Comparison of ENCODE assay signal across 17 cellular contexts in genomic region chr3:26376131-26376530, GRCh38.
DNase-seq lines count a peak whose midpoint lies in the region; TF ChIP-seq lines count a peak whose summit lies in the region.
"Had no signal": no experiment of that assay in that cellular context is flagged by ENCODE, and none has a peak within 500 bp of the region (broad histone marks: within the 10 kb centered on the region; RNA-seq: fewer than 3 reads in every experiment).

No MANE protein-coding gene starts in this region.

- no peak for DNase-seq in neural crest cell (ENCODE audit: low read depth, low spot score)
- DNase-seq in SKM-1 treated with dmso at 0.1 percent for 144 hours (lab: John Stamatoyannopoulos, UW; ENCODE audit: unreplicated experiment) = no peak
- DNase-seq in stimulated activated CD4-positive, alpha-beta T cell treated with anti-CD3 and anti-CD28 coated beads, Interleukin-4, amount 100 ng/mL, for 4 hours = no peak
- no peak for DNase-seq in lower leg skin (ENCODE audit: low spot score in 2 of 2)
- DNase-seq in NCI-H526 (lab: John Stamatoyannopoulos, UW) = no peak
- DNase-seq: CD8-positive, alpha-beta T cell; COR-L47; DMS153; DMS79 treated with DMSO at 0.1 percent for 48 hours; EL; GDM1; GM23248; H7 had no signal

- no peaks in the 10 kb centered on the region for H3K27me3 Mint-ChIP-seq in neural crest cell (ENCODE audit: low read depth)

- H3K4me1 ChIP-seq in HUES48 (ENCODE audit: control insufficient read depth, insufficient read depth, low read length) (peaks cover 21% of the 10 kb centered on the region), ectodermal cell (ENCODE audit: control insufficient read depth, insufficient read depth, low read length) (peaks cover 3% of the 10 kb centered on the region)

- H3K9me3 ChIP-seq in HUES48 (ENCODE audit: control insufficient read depth, insufficient read depth, low read length) (no peaks in the 10 kb centered on the region), ectodermal cell (ENCODE audit: control insufficient read depth, low read length) (no peaks in the 10 kb centered on the region)

- peaks cover 6% of the 10 kb centered on the region for H3K9me3 Mint-ChIP-seq in neural crest cell
- H3K9me3 Mint-ChIP-seq: CD8-positive, alpha-beta T cell had no signal

- H3K27ac Mint-ChIP-seq in neural crest cell (ENCODE audit: unreplicated experiment) = peak overlapping the region; percentile 46
- H3K27ac Mint-ChIP-seq: CD14-positive monocyte; CD8-positive, alpha-beta T cell had no signal

- TF ChIP-seq CTCF in neural crest cell (conservative IDR thresholded peaks at IDR 0.05) = no peak
- TF ChIP-seq CTCF in lower leg skin (IDR thresholded peaks at IDR 0.05) = no peak

- no peaks in the 10 kb centered on the region for H3K36me3 ChIP-seq in HUES48 (ENCODE audit: control insufficient read depth, insufficient read depth, low read length)
- no peaks in the 10 kb centered on the region for H3K36me3 ChIP-seq in ectodermal cell (ENCODE audit: control insufficient read depth, insufficient read depth, low read length)

- H3K27ac ChIP-seq in HUES48 (ENCODE audit: low read depth, low read length) = peak overlapping the region; percentile 2
- peak overlapping the region; percentile 38 for H3K27ac ChIP-seq in ectodermal cell (ENCODE audit: insufficient read depth, low read depth, low read length, poor library complexity, severe bottlenecking)
- H3K27ac ChIP-seq: GM23248, HL-60 had no signal

- H3K27me3 ChIP-seq in HUES48 (ENCODE audit: control insufficient read depth, insufficient read depth, low read length) (no peaks in the 10 kb centered on the region), ectodermal cell (ENCODE audit: control insufficient read depth, insufficient read depth, low read length, poor library complexity, severe bottlenecking) (no peaks in the 10 kb centered on the region)

- no peak overlapping the region for H3K4me3 Mint-ChIP-seq in neural crest cell
- H3K4me3 Mint-ChIP-seq: CD14-positive monocyte; CD8-positive, alpha-beta T cell had no signal

- 0 to 33% methylated on average over 1 of the region's 1 CpG for WGBS in ectodermal cell, 2 experiments
- WGBS in lower leg skin, 2 donors = 37 to 38% methylated on average over 1 of the region's 1 CpG

- peaks cover 4% of the 10 kb centered on the region for H3K4me1 Mint-ChIP-seq in neural crest cell
- H3K4me1 Mint-ChIP-seq: CD14-positive monocyte had no signal

- intact Hi-C loops in lower leg skin (cut with DNase I; ENCODE audit: low total_unique reads) = no loop called here

- no peak overlapping the region for H3K9ac ChIP-seq in HUES48 (ENCODE audit: low read depth, low read length)
- H3K9ac ChIP-seq: GM23248 had no signal

- H3K4me3 ChIP-seq in HUES48 (ENCODE audit: low read depth, low read length) (no peak overlapping the region), ectodermal cell (ENCODE audit: insufficient read depth, low read depth, low read length) (no peak overlapping the region), lower leg skin (ENCODE audit: low read depth, poor library complexity, severe bottlenecking) (no peak overlapping the region)
- H3K4me3 ChIP-seq: GM23248 had no signal

- H3K36me3 Mint-ChIP-seq in neural crest cell (ENCODE audit: low read depth) = no peaks in the 10 kb centered on the region
- H3K36me3 Mint-ChIP-seq: CD14-positive monocyte; CD8-positive, alpha-beta T cell had no signal

- TF ChIP-seq POLR2A in lower leg skin (IDR thresholded peaks at IDR 0.05) = no peak
